Comparison of ENCODE assay signal across 16 cellular contexts in genomic region chr22:33756508-33756949, GRCh38.
A peak's percentile ranks its signal among the peaks of the same experiment; 100 is the strongest.
DNase-seq lines count a peak whose midpoint lies in the region; ATAC-seq and TF ChIP-seq lines count a peak whose summit lies in the region.
"Had no signal": no experiment of that assay in that cellular context is flagged by ENCODE, and none has a peak within 500 bp of the region (broad histone marks: within the 10 kb centered on the region; RNA-seq: fewer than 3 reads in every experiment).

No MANE protein-coding gene starts in this region.

- H3K27ac ChIP-seq in OCI-LY3 (ENCODE audit: low read length) (no peak overlapping the region), iPS DF 6.9 (ENCODE audit: low read length) (no peak overlapping the region), esophagus squamous epithelium (no peak overlapping the region), brain microvascular endothelial cell (no peak overlapping the region)
- H3K27ac ChIP-seq: ascending aorta, tibial artery had no signal

- H3K27me3 ChIP-seq in OCI-LY3 (ENCODE audit: low read depth, low read length), result no peaks in the 10 kb centered on the region
- H3K27me3 ChIP-seq in iPS DF 6.9 (ENCODE audit: control insufficient read depth, insufficient read depth, low read length), result no peaks in the 10 kb centered on the region
- H3K27me3 ChIP-seq in esophagus squamous epithelium, result no peaks in the 10 kb centered on the region
- H3K27me3 ChIP-seq in brain microvascular endothelial cell (replicated peaks), result no peaks in the 10 kb centered on the region
- H3K27me3 ChIP-seq: ascending aorta, tibial artery had no signal

- H3K4me1 ChIP-seq in OCI-LY3 (ENCODE audit: low read length) (no peaks in the 10 kb centered on the region), iPS DF 6.9 (ENCODE audit: control insufficient read depth, insufficient read depth, low read length) (peaks cover 8% of the 10 kb centered on the region), esophagus squamous epithelium (no peaks in the 10 kb centered on the region)
- H3K4me1 ChIP-seq: ascending aorta, tibial artery had no signal

- DNase-seq in stimulated activated naive CD8-positive, alpha-beta T cell treated with anti-CD3 and anti-CD28 coated beads, Interleukin-15, amount 100 ng/mL, for 72 hours, result no peak
- DNase-seq in iPS DF 6.9 (ENCODE audit: low read depth, low spot score) (peak; percentile 25), NCI-H187 treated with DMSO at 0.1 percent for 48 hours (lab: John Stamatoyannopoulos, UW) (no peak), esophagus squamous epithelium (lab: John Stamatoyannopoulos, UW) (no peak), brain microvascular endothelial cell (no peak)
- DNase-seq in activated CD4-positive, alpha-beta T cell treated with anti-CD3 and anti-CD28 coated beads for 4 hours, result no peak
- DNase-seq: DMS79; effector CD4-positive, alpha-beta T cell; NCI-H1436; NCI-H69; stimulated activated CD4-positive, alpha-beta T cell treated with anti-CD3 and anti-CD28 coated beads, Interleukin-1b, Interleukin-23, amount 100 ng/mL, for 48 hours; T1000; tibial artery had no signal

- WGBS in iPS DF 6.9 (ENCODE audit: insufficient coverage, insufficient read length), result no CpG with 5 or more reads among the region's 10 CpGs
- 69 to 78% methylated on average over 9 to 10 of the region's 10 CpGs for WGBS in esophagus squamous epithelium, 2 donors

- H3K9me3 ChIP-seq in OCI-LY3 (ENCODE audit: insufficient read depth, low read length), result no peaks in the 10 kb centered on the region
- no peaks in the 10 kb centered on the region for H3K9me3 ChIP-seq in iPS DF 6.9 (ENCODE audit: control insufficient read depth, insufficient read depth, low read length)
- no peaks in the 10 kb centered on the region for H3K9me3 ChIP-seq in esophagus squamous epithelium
- H3K9me3 ChIP-seq: ascending aorta, tibial artery had no signal

- no peak for TF ChIP-seq POLR2A in esophagus squamous epithelium (IDR thresholded peaks at IDR 0.05)

- TF ChIP-seq CTCF in OCI-LY3 (IDR thresholded peaks at IDR 0.05; ENCODE audit: low read depth, low read length) (peak; percentile 36), esophagus squamous epithelium (IDR thresholded peaks at IDR 0.05) (no peak), brain microvascular endothelial cell (IDR thresholded peaks at IDR 0.05; ENCODE audit: low read depth, low read length, missing control alignments) (no peak)

- H3K4me3 ChIP-seq in OCI-LY3 (ENCODE audit: low read length) (no peak overlapping the region), iPS DF 6.9 (ENCODE audit: low read length) (no peak overlapping the region), esophagus squamous epithelium (no peak overlapping the region), brain microvascular endothelial cell (ENCODE audit: low read depth, low read length) (no peak overlapping the region)
- H3K4me3 ChIP-seq: ascending aorta, tibial artery had no signal

- in situ Hi-C loops in brain microvascular endothelial cell (cut with HindIII; ENCODE audit: low pct_ligation_motif_present, low sequenced_read_pairs), result no loop called here

- H3K27me3 Mint-ChIP-seq in stimulated activated naive CD8-positive, alpha-beta T cell treated with anti-CD3 and anti-CD28 coated beads, Interleukin-15, Interleukin-2, amounts not matched to agents 100 ng/mL and 50 ng/mL, for 24 hours, result no peaks in the 10 kb centered on the region
- H3K27me3 Mint-ChIP-seq in stimulated activated naive CD8-positive, alpha-beta T cell treated with anti-CD3 and anti-CD28 coated beads, Interleukin-15, amount 100 ng/mL, for 72 hours, result no peaks in the 10 kb centered on the region

- H3K36me3 ChIP-seq in OCI-LY3 (replicated peaks; ENCODE audit: low read depth, low read length), result peaks cover 14% of the 10 kb centered on the region
- no peaks in the 10 kb centered on the region for H3K36me3 ChIP-seq in iPS DF 6.9 (ENCODE audit: control insufficient read depth, insufficient read depth, low read length)
- H3K36me3 ChIP-seq in esophagus squamous epithelium, result no peaks in the 10 kb centered on the region
- no peaks in the 10 kb centered on the region for H3K36me3 ChIP-seq in brain microvascular endothelial cell (replicated peaks)

- H3K79me2 ChIP-seq in OCI-LY3 (ENCODE audit: low read length), result no peaks in the 10 kb centered on the region

- H3K9ac ChIP-seq in OCI-LY3 (ENCODE audit: low read length), result no peak overlapping the region

- peak overlapping the region; percentile 34 for H3K27ac Mint-ChIP-seq in stimulated activated naive CD8-positive, alpha-beta T cell treated with anti-CD3 and anti-CD28 coated beads, Interleukin-15, Interleukin-2, amounts not matched to agents 100 ng/mL and 50 ng/mL, for 24 hours
- no peak overlapping the region for H3K27ac Mint-ChIP-seq in stimulated activated naive CD8-positive, alpha-beta T cell treated with anti-CD3 and anti-CD28 coated beads, Interleukin-15, amount 100 ng/mL, for 72 hours

- no peak overlapping the region for H2AFZ ChIP-seq in OCI-LY3 (ENCODE audit: low read depth, low read length)

- intact Hi-C loops in esophagus squamous epithelium (cut with DNase I), result no loop called here

- peaks cover 4% of the 10 kb centered on the region for H4K20me1 ChIP-seq in OCI-LY3 (ENCODE audit: insufficient read depth, low read length)

- H3K9me3 Mint-ChIP-seq in stimulated activated naive CD8-positive, alpha-beta T cell treated with anti-CD3 and anti-CD28 coated beads, Interleukin-15, Interleukin-2, amounts not matched to agents 100 ng/mL and 50 ng/mL, for 24 hours, result peaks cover 24% of the 10 kb centered on the region
- peaks cover 27 to 53% of the 10 kb centered on the region in 2 donors for H3K9me3 Mint-ChIP-seq in stimulated activated naive CD8-positive, alpha-beta T cell treated with anti-CD3 and anti-CD28 coated beads, Interleukin-15, amount 100 ng/mL, for 72 hours

- no peak for ATAC-seq in stimulated activated naive CD8-positive, alpha-beta T cell treated with anti-CD3 and anti-CD28 coated beads, Interleukin-15, amount 100 ng/mL, for 72 hours

- no peaks in the 10 kb centered on the region for H3K36me3 Mint-ChIP-seq in stimulated activated naive CD8-positive, alpha-beta T cell treated with anti-CD3 and anti-CD28 coated beads, Interleukin-15, Interleukin-2, amounts not matched to agents 100 ng/mL and 50 ng/mL, for 24 hours (ENCODE audit: low read depth)

- H3K4me1 Mint-ChIP-seq in stimulated activated naive CD8-positive, alpha-beta T cell treated with anti-CD3 and anti-CD28 coated beads, Interleukin-15, Interleukin-2, amounts not matched to agents 100 ng/mL and 50 ng/mL, for 24 hours (ENCODE audit: low read depth), result no peaks in the 10 kb centered on the region
- H3K4me1 Mint-ChIP-seq in stimulated activated naive CD8-positive, alpha-beta T cell treated with anti-CD3 and anti-CD28 coated beads, Interleukin-15, amount 100 ng/mL, for 72 hours, result no peaks in the 10 kb centered on the region

- no peak overlapping the region for H3K4me2 ChIP-seq in OCI-LY3 (ENCODE audit: low read length)

- H3K4me3 Mint-ChIP-seq in stimulated activated naive CD8-positive, alpha-beta T cell treated with anti-CD3 and anti-CD28 coated beads, Interleukin-15, Interleukin-2, amounts not matched to agents 100 ng/mL and 50 ng/mL, for 24 hours, result no peak overlapping the region
- H3K4me3 Mint-ChIP-seq in stimulated activated naive CD8-positive, alpha-beta T cell treated with anti-CD3 and anti-CD28 coated beads, Interleukin-15, amount 100 ng/mL, for 72 hours, result no peak overlapping the region
